32 cellular contexts compared by ENCODE assay signal in the genomic region with DNA sequence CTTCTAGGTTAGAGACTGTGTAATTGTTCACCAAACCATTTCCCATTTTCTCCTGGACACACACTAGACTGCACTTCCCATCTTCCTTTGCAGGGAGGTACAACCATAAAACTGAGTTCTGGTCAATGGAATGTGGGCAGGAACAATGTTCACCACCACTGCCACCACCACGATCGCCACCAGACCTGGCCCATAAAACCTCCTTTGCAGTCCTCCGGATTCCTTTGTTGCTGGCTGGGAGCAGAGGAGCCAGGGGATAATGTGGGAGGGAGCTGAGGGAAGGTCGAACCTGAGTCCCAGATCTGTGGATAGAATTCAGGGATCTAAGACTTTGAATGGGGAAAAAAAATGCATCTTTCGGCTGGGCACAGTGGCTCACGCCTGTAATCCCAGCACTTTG. TPM values are rescaled to one million over a fixed set of nuclear protein-coding genes. Genes with fewer than 3 reads are reported as not detected.
"Had no signal": no experiment of that assay in that cellular context is flagged by ENCODE, and none has a peak within 500 bp of the region (broad histone marks: within the 10 kb centered on the region; RNA-seq: fewer than 3 reads in every experiment).

No MANE protein-coding gene starts in this region.

- H3K27me3 ChIP-seq: brain microvascular endothelial cell had no signal

- H3K4me1 ChIP-seq: heart left ventricle had no signal

- H3K4me1 Mint-ChIP-seq: activated CD4-positive, alpha-beta memory T cell treated with anti-CD3 and anti-CD28 coated beads, Interleukin-2, amount 10 ng/mL, durations not matched to agents 7 days and 5 days; activated CD4-positive, alpha-beta T cell treated with anti-CD3 and anti-CD28 coated beads, Interleukin-2, amount 10 ng/mL, durations not matched to agents 7 days and 5 days; activated naive CD4-positive, alpha-beta T cell treated with anti-CD3 and anti-CD28 coated beads, Interleukin-2, amount 10 ng/mL, durations not matched to agents 7 days and 5 days; activated naive CD8-positive, alpha-beta T cell treated with anti-CD3 and anti-CD28 coated beads, Interleukin-2, amount 10 ng/mL, durations not matched to agents 7 days and 5 days; central memory CD8-positive, alpha-beta T cell; endodermal cell; WTC11 had no signal

- ATAC-seq: activated naive CD4-positive, alpha-beta T cell treated with anti-CD3 and anti-CD28 coated beads, Interleukin-2, amount 50 U/mL, for 72 hours; activated T-cell treated with anti-CD3 and anti-CD28 coated beads, Interleukin-2, amount 50 U/mL, for 72 hours; esophagus mucosa; heart left ventricle; WTC11 had no signal

- H3K27me3 Mint-ChIP-seq: activated CD4-positive, alpha-beta memory T cell treated with anti-CD3 and anti-CD28 coated beads, Interleukin-2, amount 10 ng/mL, durations not matched to agents 7 days and 5 days; activated CD4-positive, alpha-beta T cell treated with anti-CD3 and anti-CD28 coated beads, Interleukin-2, amount 10 ng/mL, durations not matched to agents 7 days and 5 days; activated naive CD8-positive, alpha-beta T cell treated with anti-CD3 and anti-CD28 coated beads, Interleukin-2, amount 10 ng/mL, durations not matched to agents 7 days and 5 days; central memory CD8-positive, alpha-beta T cell had no signal

- H3K9me3 ChIP-seq: heart left ventricle had no signal

- H3K9me3 Mint-ChIP-seq: activated CD4-positive, alpha-beta memory T cell treated with anti-CD3 and anti-CD28 coated beads, Interleukin-2, amount 10 ng/mL, durations not matched to agents 7 days and 5 days; activated naive CD8-positive, alpha-beta T cell treated with anti-CD3 and anti-CD28 coated beads, Interleukin-2, amount 10 ng/mL, durations not matched to agents 7 days and 5 days; activated T-cell treated with anti-CD3 and anti-CD28 coated beads, Interleukin-2, amount 50 U/mL, for 72 hours had no signal

- DNase-seq: activated CD4-positive, alpha-beta memory T cell treated with anti-CD3 and anti-CD28 coated beads, Interleukin-2, amount 10 ng/mL, durations not matched to agents 7 days and 5 days; activated CD4-positive, alpha-beta T cell treated with anti-CD3 and anti-CD28 coated beads for 1 hour; activated CD4-positive, alpha-beta T cell treated with anti-CD3 and anti-CD28 coated beads for 4 hours; activated CD4-positive, alpha-beta T cell treated with anti-CD3 and anti-CD28 coated beads, Interleukin-2, amount 10 ng/mL, durations not matched to agents 7 days and 5 days; activated CD4-positive, alpha-beta T cell treated with anti-CD3 and anti-CD28 coated beads, Interleukin-2, amount 50 U/mL, for 4 hours; activated CD8-positive, alpha-beta memory T cell treated with anti-CD3 and anti-CD28 coated beads, Interleukin-2, amount 50 U/mL, for 48 hours; activated gamma-delta T cell; activated naive CD4-positive, alpha-beta T cell; activated naive CD4-positive, alpha-beta T cell treated with anti-CD3 and anti-CD28 coated beads, Interleukin-2, amount 10 ng/mL, durations not matched to agents 7 days and 5 days; activated naive CD8-positive, alpha-beta T cell treated with anti-CD3 and anti-CD28 coated beads, Interleukin-2, amount 10 ng/mL, durations not matched to agents 7 days and 5 days; activated T-cell treated with anti-CD3 and anti-CD28 coated beads for 4 hours; activated T-cell treated with anti-CD3 and anti-CD28 coated beads, Interleukin-2, amount 50 U/mL, for 24 hours; activated T-cell treated with anti-CD3 and anti-CD28 coated beads, Interleukin-2, amount 50 U/mL, for 72 hours; amniotic stem cell; anterior cingulate cortex; brain microvascular endothelial cell; dorsolateral prefrontal cortex; effector memory CD4-positive, alpha-beta T cell; endodermal cell; foreskin fibroblast; glutamatergic neuron; heart left ventricle; T-helper 2 cell had no signal

- H3K36me3 ChIP-seq: brain microvascular endothelial cell, heart left ventricle had no signal

- H3K4me3 Mint-ChIP-seq: activated CD4-positive, alpha-beta memory T cell treated with anti-CD3 and anti-CD28 coated beads, Interleukin-2, amount 10 ng/mL, durations not matched to agents 7 days and 5 days; activated CD4-positive, alpha-beta T cell treated with anti-CD3 and anti-CD28 coated beads, Interleukin-2, amount 10 ng/mL, durations not matched to agents 7 days and 5 days; activated naive CD4-positive, alpha-beta T cell treated with anti-CD3 and anti-CD28 coated beads, Interleukin-2, amount 10 ng/mL, durations not matched to agents 7 days and 5 days; activated naive CD8-positive, alpha-beta T cell treated with anti-CD3 and anti-CD28 coated beads, Interleukin-2, amount 10 ng/mL, durations not matched to agents 7 days and 5 days; activated T-cell treated with anti-CD3 and anti-CD28 coated beads, Interleukin-2, amount 50 U/mL, for 24 hours; activated T-cell treated with anti-CD3 and anti-CD28 coated beads, Interleukin-2, amount 50 U/mL, for 72 hours; central memory CD8-positive, alpha-beta T cell; dendritic cell treated with granulocyte-macrophage colony-stimulating factor and Interleukin-4, amounts not matched to agents 40 ng/mL and 50 ng/mL, for 4 days; endodermal cell; WTC11 had no signal

- FAIRE-seq: astrocyte, bronchial epithelial cell, frontal cortex had no signal

- H3K27ac Mint-ChIP-seq: activated CD4-positive, alpha-beta memory T cell treated with anti-CD3 and anti-CD28 coated beads, Interleukin-2, amount 10 ng/mL, durations not matched to agents 7 days and 5 days; activated CD4-positive, alpha-beta T cell treated with anti-CD3 and anti-CD28 coated beads, Interleukin-2, amount 10 ng/mL, durations not matched to agents 7 days and 5 days; activated naive CD4-positive, alpha-beta T cell treated with anti-CD3 and anti-CD28 coated beads, Interleukin-2, amount 10 ng/mL, durations not matched to agents 7 days and 5 days; activated naive CD4-positive, alpha-beta T cell treated with anti-CD3 and anti-CD28 coated beads, Interleukin-2, amount 50 U/mL, for 72 hours; activated naive CD8-positive, alpha-beta T cell treated with anti-CD3 and anti-CD28 coated beads, Interleukin-2, amount 10 ng/mL, durations not matched to agents 7 days and 5 days; activated T-cell treated with anti-CD3 and anti-CD28 coated beads, Interleukin-2, amount 50 U/mL, for 24 hours; activated T-cell treated with anti-CD3 and anti-CD28 coated beads, Interleukin-2, amount 50 U/mL, for 72 hours; dendritic cell treated with granulocyte-macrophage colony-stimulating factor and Interleukin-4, amounts not matched to agents 40 ng/mL and 50 ng/mL, for 4 days; endodermal cell; WTC11 had no signal

- H3K27ac ChIP-seq: brain microvascular endothelial cell, coronary artery, dorsolateral prefrontal cortex, heart left ventricle had no signal

- H3K36me3 Mint-ChIP-seq: activated naive CD4-positive, alpha-beta T cell treated with anti-CD3 and anti-CD28 coated beads, Interleukin-2, amount 10 ng/mL, durations not matched to agents 7 days and 5 days; activated naive CD4-positive, alpha-beta T cell treated with anti-CD3 and anti-CD28 coated beads, Interleukin-2, amount 50 U/mL, for 72 hours; activated naive CD8-positive, alpha-beta T cell treated with anti-CD3 and anti-CD28 coated beads, Interleukin-2, amount 10 ng/mL, durations not matched to agents 7 days and 5 days had no signal

- H3K4me3 ChIP-seq: coronary artery, dorsolateral prefrontal cortex, heart left ventricle had no signal

RNA-seq across cellular contexts. Expression of a gene that starts 29.4 kb away (rescaled TPM):
- total RNA-seq: activated CD4-positive, alpha-beta memory T cell treated with anti-CD3 and anti-CD28 coated beads, Interleukin-2, amount 10 ng/mL, durations not matched to agents 7 days and 5 days; activated CD4-positive, alpha-beta T cell treated with anti-CD3 and anti-CD28 coated beads, Interleukin-2, amount 10 ng/mL, durations not matched to agents 7 days and 5 days; activated naive CD4-positive, alpha-beta T cell treated with anti-CD3 and anti-CD28 coated beads, Interleukin-2, amount 50 U/mL, for 72 hours; activated naive CD8-positive, alpha-beta T cell treated with anti-CD3 and anti-CD28 coated beads, Interleukin-2, amount 10 ng/mL, durations not matched to agents 7 days and 5 days; activated T-cell treated with anti-CD3 and anti-CD28 coated beads, Interleukin-2, amount 50 U/mL, for 72 hours had no signal
